ENCODE assay signal across 2 cellular contexts in the genomic region with DNA sequence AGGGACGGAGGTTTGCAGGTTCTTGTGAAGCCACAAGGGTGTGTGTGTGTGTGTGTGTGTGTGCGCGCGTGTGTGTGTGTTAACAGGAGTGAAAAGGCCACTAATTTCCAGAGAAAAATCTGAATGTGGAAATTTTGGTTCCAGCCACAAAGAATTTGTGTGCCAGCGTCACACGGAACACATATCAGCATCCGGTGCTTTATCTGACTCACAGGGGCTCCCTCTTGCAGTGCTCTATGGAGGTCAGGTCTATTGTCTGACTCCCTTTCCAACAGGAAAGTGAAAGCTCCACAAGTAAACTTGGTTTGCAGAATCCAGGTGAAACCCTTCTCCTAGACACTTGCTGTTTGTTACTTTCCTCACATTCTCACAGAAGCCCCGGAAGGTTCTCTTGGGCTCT.
TF ChIP-seq lines count a peak whose summit lies in the region.

No MANE protein-coding gene starts in this region.

TF ChIP-seq in IMR-90, 13 proteins besides CTCF, POLR2A, EP300 and RAD21:
- TF ChIP-seq CHD1 (IDR thresholded peaks at IDR 0.05; ENCODE audit: low read depth, low read length) = no peak
- TF ChIP-seq ELK1 (IDR thresholded peaks at IDR 0.05; ENCODE audit: borderline replicate concordance, low read depth, low read length) = no peak
- TF ChIP-seq RCOR1 (IDR thresholded peaks at IDR 0.05; ENCODE audit: insufficient replicate concordance, low read length) = no peak
- TF ChIP-seq MAZ (IDR thresholded peaks at IDR 0.05; ENCODE audit: borderline replicate concordance, low read depth, low read length) = no peak
- TF ChIP-seq RFX5 (IDR thresholded peaks at IDR 0.05; ENCODE audit: low read depth, low read length) = no peak
- no peak for TF ChIP-seq FOS (IDR thresholded peaks at IDR 0.05; ENCODE audit: low read depth, low read length)
- TF ChIP-seq CEBPB (IDR thresholded peaks at IDR 0.05; ENCODE audit: low read depth, low read length) = no peak
- no peak for TF ChIP-seq MXI1 (IDR thresholded peaks at IDR 0.05; ENCODE audit: borderline replicate concordance, low read depth, low read length)
- no peak for TF ChIP-seq MAFK (IDR thresholded peaks at IDR 0.05; ENCODE audit: low read depth, low read length)
- TF ChIP-seq SMC3 (IDR thresholded peaks at IDR 0.05; ENCODE audit: low read depth, low read length) = no peak
- no peak for TF ChIP-seq NFE2L2 (IDR thresholded peaks at IDR 0.05; ENCODE audit: low read depth, low read length)
- TF ChIP-seq USF2 (IDR thresholded peaks at IDR 0.05; ENCODE audit: low read depth, low read length) = no peak
- no peak for TF ChIP-seq BHLHE40 (IDR thresholded peaks at IDR 0.05; ENCODE audit: low read depth, low read length)

TF ChIP-seq in K562, 482 proteins besides CTCF, POLR2A, EP300 and RAD21:
- TF ChIP-seq ZNF12 (CRISPR knock-in tag; IDR thresholded peaks at IDR 0.05) (no peak), TEAD4 (IDR thresholded peaks at IDR 0.05; ENCODE audit: low read length) (no peak), TEAD4 (CRISPR knock-in tag; IDR thresholded peaks at IDR 0.05; ENCODE audit: borderline replicate concordance) (no peak), HOMEZ (CRISPR knock-in tag; IDR thresholded peaks at IDR 0.05) (no peak), ZNF232 (CRISPR knock-in tag; IDR thresholded peaks at IDR 0.05) (no peak), SP1 (CRISPR knock-in tag; IDR thresholded peaks at IDR 0.05) (no peak), ZBTB33 (CRISPR knock-in tag; IDR thresholded peaks at IDR 0.05) (no peak), FOXK1 (CRISPR knock-in tag; IDR thresholded peaks at IDR 0.05; ENCODE audit: borderline replicate concordance) (no peak), ZBTB7A (IDR thresholded peaks at IDR 0.05; ENCODE audit: borderline replicate concordance, control insufficient read depth, low read depth, low read length) (no peak), TEAD2 (tag; IDR thresholded peaks at IDR 0.05) (no peak), STAT6 (CRISPR knock-in tag; IDR thresholded peaks at IDR 0.05) (no peak), ZNF134 (CRISPR knock-in tag; conservative IDR thresholded peaks at IDR 0.05) (no peak), ZBTB43 (CRISPR knock-in tag; IDR thresholded peaks at IDR 0.05) (no peak), MBD1 (CRISPR knock-in tag; IDR thresholded peaks at IDR 0.05) (no peak), ZNF133 (CRISPR knock-in tag; IDR thresholded peaks at IDR 0.05) (no peak), CEBPB (tag; IDR thresholded peaks at IDR 0.05) (no peak)
- TF ChIP-seq, protein P1, sequence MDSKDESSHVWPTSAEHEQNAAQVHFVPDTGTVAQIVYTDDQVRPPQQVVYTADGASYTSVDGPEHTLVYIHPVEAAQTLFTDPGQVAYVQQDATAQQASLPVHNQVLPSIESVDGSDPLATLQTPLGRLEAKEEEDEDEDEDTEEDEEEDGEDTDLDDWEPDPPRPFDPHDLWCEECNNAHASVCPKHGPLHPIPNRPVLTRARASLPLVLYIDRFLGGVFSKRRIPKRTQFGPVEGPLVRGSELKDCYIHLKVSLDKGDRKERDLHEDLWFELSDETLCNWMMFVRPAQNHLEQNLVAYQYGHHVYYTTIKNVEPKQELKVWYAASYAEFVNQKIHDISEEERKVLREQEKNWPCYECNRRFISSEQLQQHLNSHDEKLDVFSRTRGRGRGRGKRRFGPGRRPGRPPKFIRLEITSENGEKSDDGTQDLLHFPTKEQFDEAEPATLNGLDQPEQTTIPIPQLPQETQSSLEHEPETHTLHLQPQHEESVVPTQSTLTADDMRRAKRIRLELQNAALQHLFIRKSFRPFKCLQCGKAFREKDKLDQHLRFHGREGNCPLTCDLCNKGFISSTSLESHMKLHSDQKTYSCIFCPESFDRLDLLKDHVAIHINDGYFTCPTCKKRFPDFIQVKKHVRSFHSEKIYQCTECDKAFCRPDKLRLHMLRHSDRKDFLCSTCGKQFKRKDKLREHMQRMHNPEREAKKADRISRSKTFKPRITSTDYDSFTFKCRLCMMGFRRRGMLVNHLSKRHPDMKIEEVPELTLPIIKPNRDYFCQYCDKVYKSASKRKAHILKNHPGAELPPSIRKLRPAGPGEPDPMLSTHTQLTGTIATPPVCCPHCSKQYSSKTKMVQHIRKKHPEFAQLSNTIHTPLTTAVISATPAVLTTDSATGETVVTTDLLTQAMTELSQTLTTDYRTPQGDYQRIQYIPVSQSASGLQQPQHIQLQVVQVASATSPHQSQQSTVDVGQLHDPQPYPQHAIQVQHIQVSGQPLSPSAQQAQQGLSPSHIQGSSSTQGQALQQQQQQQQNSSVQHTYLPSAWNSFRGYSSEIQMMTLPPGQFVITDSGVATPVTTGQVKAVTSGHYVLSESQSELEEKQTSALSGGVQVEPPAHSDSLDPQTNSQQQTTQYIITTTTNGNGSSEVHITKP (IDR thresholded peaks at IDR 0.05; ENCODE audit: partially characterized antibody) = no peak
- TF ChIP-seq, protein P2, sequence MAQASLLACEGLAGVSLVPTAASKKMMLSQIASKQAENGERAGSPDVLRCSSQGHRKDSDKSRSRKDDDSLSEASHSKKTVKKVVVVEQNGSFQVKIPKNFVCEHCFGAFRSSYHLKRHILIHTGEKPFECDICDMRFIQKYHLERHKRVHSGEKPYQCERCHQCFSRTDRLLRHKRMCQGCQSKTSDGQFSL (CRISPR knock-in tag; IDR thresholded peaks at IDR 0.05) = no peak
- TF ChIP-seq, protein P2 (tag; IDR thresholded peaks at IDR 0.05) = no peak
TF ChIP-seq in K562: peak in this region for 0.
